Comparison of ENCODE assay signal across 2 cellular contexts in the genomic region with DNA sequence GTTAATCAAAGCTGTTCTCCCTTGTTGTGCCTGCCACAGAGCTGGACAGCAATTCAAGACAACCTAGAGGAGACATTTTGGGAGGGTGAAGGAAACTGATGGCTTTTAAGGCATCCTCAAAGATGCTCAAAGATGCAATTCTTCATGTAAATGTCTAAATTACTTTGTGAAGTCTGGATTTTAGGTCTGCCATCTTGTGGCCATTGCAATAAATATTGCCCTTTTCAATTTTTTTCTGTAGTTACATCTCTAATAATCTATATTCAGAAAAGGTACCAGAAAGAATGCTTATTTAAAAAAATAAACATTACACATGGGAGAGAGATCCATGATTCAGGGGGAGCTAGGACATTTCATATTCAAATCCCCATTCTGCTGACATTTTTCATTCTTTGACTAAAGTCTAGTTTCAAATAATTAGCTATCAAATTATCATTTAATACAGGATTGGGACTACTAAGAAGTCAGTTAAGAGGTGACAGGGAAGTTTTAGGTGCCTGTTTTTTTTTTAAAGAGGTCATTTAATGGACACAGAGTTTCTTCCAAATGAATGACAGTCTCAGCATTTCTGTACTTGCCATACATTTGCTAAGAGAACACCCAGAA.
TF ChIP-seq lines count a peak whose summit lies in the region.

No MANE protein-coding gene starts in this region.

TF ChIP-seq in GM12878, 131 proteins besides CTCF, POLR2A, EP300 and RAD21 (continued from another document):
- TF ChIP-seq BCLAF1 (IDR thresholded peaks at IDR 0.05) (no peak), POU2F2 (IDR thresholded peaks at IDR 0.05; ENCODE audit: borderline replicate concordance, low read depth, low read length) (no peak)

TF ChIP-seq in HepG2, 621 proteins besides CTCF, POLR2A, EP300 and RAD21 (continued from another document):
- TF ChIP-seq, protein P1, sequence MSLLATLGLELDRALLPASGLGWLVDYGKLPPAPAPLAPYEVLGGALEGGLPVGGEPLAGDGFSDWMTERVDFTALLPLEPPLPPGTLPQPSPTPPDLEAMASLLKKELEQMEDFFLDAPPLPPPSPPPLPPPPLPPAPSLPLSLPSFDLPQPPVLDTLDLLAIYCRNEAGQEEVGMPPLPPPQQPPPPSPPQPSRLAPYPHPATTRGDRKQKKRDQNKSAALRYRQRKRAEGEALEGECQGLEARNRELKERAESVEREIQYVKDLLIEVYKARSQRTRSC (CRISPR knock-in tag; IDR thresholded peaks at IDR 0.05; ENCODE audit: low read depth): no peak
- TF ChIP-seq MEIS2 (CRISPR knock-in tag; IDR thresholded peaks at IDR 0.05): no peak
